In the genomic region with DNA sequence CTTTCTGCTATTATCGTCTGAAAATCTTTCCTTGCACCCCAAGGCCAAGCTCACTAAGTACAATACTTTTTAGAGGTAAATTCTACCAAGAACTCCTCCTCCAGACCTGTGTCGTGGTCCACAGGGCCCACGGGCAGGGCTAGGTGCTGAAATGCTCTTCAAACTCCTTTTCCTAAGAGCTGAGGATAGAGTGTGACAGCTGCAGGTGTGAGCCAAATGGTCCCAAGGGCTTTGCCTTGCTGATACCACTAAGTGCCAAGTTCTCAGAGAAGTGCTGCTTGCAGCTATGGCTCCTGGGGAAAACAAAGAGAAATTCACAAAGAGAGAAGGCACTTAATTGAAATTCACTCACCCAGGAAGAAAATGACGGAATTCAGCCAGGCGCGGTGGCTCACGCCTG, we compare ENCODE assay signal across 25 cellular contexts.
DNase-seq lines count a peak whose midpoint lies in the region; ATAC-seq and TF ChIP-seq lines count a peak whose summit lies in the region.
"Had no signal": no experiment of that assay in that cellular context is flagged by ENCODE, and none has a peak within 500 bp of the region (broad histone marks: within the 10 kb centered on the region; RNA-seq: fewer than 3 reads in every experiment).

No MANE protein-coding gene starts in this region.

- H4K5ac ChIP-seq in mesendoderm (ENCODE audit: low read length), result no peak overlapping the region

- peak; percentile 32 for DNase-seq in NCI-H748 (lab: John Stamatoyannopoulos, UW; ENCODE audit: unreplicated experiment)
- DNase-seq in NCI-H748 treated with DMSO at 0.1 percent for 48 hours (lab: John Stamatoyannopoulos, UW), result no peak
- peak; percentile 70 for DNase-seq in NCI-H1436 treated with DMSO at 0.1 percent for 48 hours (lab: John Stamatoyannopoulos, UW)
- peak; percentile 62 to 85 for DNase-seq in NCI-H524 (lab: John Stamatoyannopoulos, UW)
- peak; percentile 55 for DNase-seq in mesendoderm
- DNase-seq in suprapubic skin (ENCODE audit: low spot score in 2 of 2), result no peak
- DNase-seq in activated naive CD4-positive, alpha-beta T cell treated with anti-CD3 and anti-CD28 coated beads, Interleukin-2, amount 10 ng/mL, durations not matched to agents 7 days and 5 days, result no peak
- DNase-seq: activated B cell treated with CpG ODN at 0.5 μM for 24 hours; activated CD4-positive, alpha-beta T cell treated with anti-CD3 and anti-CD28 coated beads, Interleukin-2, amount 50 U/mL, for 1 hour; activated naive CD4-positive, alpha-beta T cell treated with anti-CD3 and anti-CD28 coated beads for 36 hours; activated T-cell treated with anti-CD3 and anti-CD28 coated beads, Interleukin-2, amount 50 U/mL, for 72 hours; AML-193; CD8-positive, alpha-beta T cell; GF-D8; IMR-90; natural killer cell; NCI-H1048; stimulated activated naive CD8-positive, alpha-beta T cell treated with anti-CD3 and anti-CD28 coated beads, Interleukin-15, amount 100 ng/mL, for 72 hours; SW 1271; T-helper 9 cell; transverse colon had no signal

- no peak overlapping the region for H2BK15ac ChIP-seq in mesendoderm (replicated peaks; ENCODE audit: low read depth)

- TF ChIP-seq EP300 in suprapubic skin (IDR thresholded peaks at IDR 0.05), result no peak

- H3K27ac ChIP-seq in mesendoderm (ENCODE audit: low read depth, low read length), result no peak overlapping the region
- H3K27ac ChIP-seq in suprapubic skin, result no peak overlapping the region
- H3K27ac ChIP-seq: transverse colon had no signal

- H3K36me3 Mint-ChIP-seq in activated naive CD4-positive, alpha-beta T cell treated with anti-CD3 and anti-CD28 coated beads, Interleukin-2, amount 10 ng/mL, durations not matched to agents 7 days and 5 days, result no peaks in the 10 kb centered on the region
- H3K36me3 Mint-ChIP-seq: brain; CD8-positive, alpha-beta T cell; natural killer cell had no signal

- H3K4me2 ChIP-seq in mesendoderm (ENCODE audit: low read length), result no peak overlapping the region

- H3K36me3 ChIP-seq in mesendoderm (ENCODE audit: control insufficient read depth, insufficient read depth, low read length) (no peaks in the 10 kb centered on the region), suprapubic skin (no peaks in the 10 kb centered on the region)
- H3K36me3 ChIP-seq: HAP-1, transverse colon had no signal

- H3K4me1 Mint-ChIP-seq in activated naive CD4-positive, alpha-beta T cell treated with anti-CD3 and anti-CD28 coated beads, Interleukin-2, amount 10 ng/mL, durations not matched to agents 7 days and 5 days, result no peaks in the 10 kb centered on the region
- H3K4me1 Mint-ChIP-seq: activated B cell treated with CpG ODN at 0.5 μM for 24 hours; natural killer cell; stimulated activated naive CD8-positive, alpha-beta T cell treated with anti-CD3 and anti-CD28 coated beads, Interleukin-15, amount 100 ng/mL, for 72 hours had no signal

- WGBS in mesendoderm (ENCODE audit: extremely low coverage, insufficient coverage, low lambda C conversion rate), result no CpG with 5 or more reads among the region's 7 CpGs
- 83% methylated on average over 7 of the region's 7 CpGs for WGBS in suprapubic skin

- H3K27me3 Mint-ChIP-seq in activated naive CD4-positive, alpha-beta T cell treated with anti-CD3 and anti-CD28 coated beads, Interleukin-2, amount 10 ng/mL, durations not matched to agents 7 days and 5 days, result no peaks in the 10 kb centered on the region
- H3K27me3 Mint-ChIP-seq: activated B cell treated with CpG ODN at 0.5 μM for 24 hours; stimulated activated naive CD8-positive, alpha-beta T cell treated with anti-CD3 and anti-CD28 coated beads, Interleukin-15, amount 100 ng/mL, for 72 hours had no signal

- no peaks in the 10 kb centered on the region for H3K79me1 ChIP-seq in mesendoderm (ENCODE audit: low read length)

- no peak for ATAC-seq in GM18868 (IDR thresholded peaks at IDR 0.05; ENCODE audit: unreplicated experiment)
- ATAC-seq: activated T-cell treated with anti-CD3 and anti-CD28 coated beads, Interleukin-2, amount 50 U/mL, for 72 hours; CD8-positive, alpha-beta T cell; natural killer cell; Panc1; stimulated activated naive CD8-positive, alpha-beta T cell treated with anti-CD3 and anti-CD28 coated beads, Interleukin-15, amount 100 ng/mL, for 72 hours had no signal

- H3K27me3 ChIP-seq in mesendoderm (ENCODE audit: insufficient read depth, low read length, poor library complexity), result no peaks in the 10 kb centered on the region
- no peaks in the 10 kb centered on the region for H3K27me3 ChIP-seq in suprapubic skin
- H3K27me3 ChIP-seq: transverse colon had no signal

- no peaks in the 10 kb centered on the region for H3K4me1 ChIP-seq in mesendoderm (ENCODE audit: control insufficient read depth, low read depth, low read length)
- no peaks in the 10 kb centered on the region for H3K4me1 ChIP-seq in suprapubic skin
- H3K4me1 ChIP-seq: HAP-1, transverse colon had no signal

- H4K8ac ChIP-seq in mesendoderm (ENCODE audit: low read depth, low read length), result no peak overlapping the region

- no peak overlapping the region for H3K4ac ChIP-seq in mesendoderm (ENCODE audit: low read depth, low read length)

- H2BK120ac ChIP-seq in mesendoderm (ENCODE audit: low read depth, low read length), result no peak overlapping the region

- H3K4me3 Mint-ChIP-seq in activated naive CD4-positive, alpha-beta T cell treated with anti-CD3 and anti-CD28 coated beads, Interleukin-2, amount 10 ng/mL, durations not matched to agents 7 days and 5 days, result no peak overlapping the region
- H3K4me3 Mint-ChIP-seq: activated B cell treated with CpG ODN at 0.5 μM for 24 hours; activated naive CD4-positive, alpha-beta T cell treated with anti-CD3 and anti-CD28 coated beads for 36 hours; activated T-cell treated with anti-CD3 and anti-CD28 coated beads, Interleukin-2, amount 50 U/mL, for 72 hours; brain; CD8-positive, alpha-beta T cell; natural killer cell; stimulated activated naive CD8-positive, alpha-beta T cell treated with anti-CD3 and anti-CD28 coated beads, Interleukin-15, amount 100 ng/mL, for 72 hours had no signal

- H3K18ac ChIP-seq in mesendoderm (ENCODE audit: low read length), result no peak overlapping the region

- CTCF ChIA-PET in activated naive CD4-positive, alpha-beta T cell treated with anti-CD3 and anti-CD28 coated beads, Interleukin-2, amount 10 ng/mL, durations not matched to agents 7 days and 5 days (lab: Charles Lee), result no interaction called here

- no peak overlapping the region for H2BK5ac ChIP-seq in mesendoderm (ENCODE audit: low read length)

- no peak overlapping the region for H3K23ac ChIP-seq in mesendoderm (ENCODE audit: low read length)

- H3K27ac Mint-ChIP-seq in activated naive CD4-positive, alpha-beta T cell treated with anti-CD3 and anti-CD28 coated beads, Interleukin-2, amount 10 ng/mL, durations not matched to agents 7 days and 5 days, result no peak overlapping the region
- H3K27ac Mint-ChIP-seq: activated B cell treated with CpG ODN at 0.5 μM for 24 hours; activated naive CD4-positive, alpha-beta T cell treated with anti-CD3 and anti-CD28 coated beads for 36 hours; activated T-cell treated with anti-CD3 and anti-CD28 coated beads, Interleukin-2, amount 50 U/mL, for 72 hours; brain; CD8-positive, alpha-beta T cell; natural killer cell; stimulated activated naive CD8-positive, alpha-beta T cell treated with anti-CD3 and anti-CD28 coated beads, Interleukin-15, amount 100 ng/mL, for 72 hours had no signal

- H3K9me3 Mint-ChIP-seq in activated naive CD4-positive, alpha-beta T cell treated with anti-CD3 and anti-CD28 coated beads, Interleukin-2, amount 10 ng/mL, durations not matched to agents 7 days and 5 days, result peaks cover 36% of the 10 kb centered on the region

- TF ChIP-seq POLR2A in suprapubic skin (IDR thresholded peaks at IDR 0.05), result no peak

- no peaks in the 10 kb centered on the region for H3K9me3 ChIP-seq in suprapubic skin
- H3K9me3 ChIP-seq: HAP-1, transverse colon had no signal

- H3K56ac ChIP-seq in mesendoderm (ENCODE audit: low read length), result no peak overlapping the region

- no peak overlapping the region for H2AK5ac ChIP-seq in mesendoderm (ENCODE audit: low read length)

- H3K79me2 ChIP-seq in mesendoderm (ENCODE audit: control insufficient read depth, insufficient read depth, low read length), result no peaks in the 10 kb centered on the region

- no peak overlapping the region for H3K4me3 ChIP-seq in mesendoderm (ENCODE audit: low read length)
- no peak overlapping the region for H3K4me3 ChIP-seq in suprapubic skin
- H3K4me3 ChIP-seq: HAP-1, transverse colon had no signal

- H3K9ac ChIP-seq in mesendoderm (ENCODE audit: low read length), result no peak overlapping the region

- TF ChIP-seq CTCF in suprapubic skin (IDR thresholded peaks at IDR 0.05), result no peak

Comparison
In these comparisons a context has a peak if more than half of its experiments do, and no peak if none do; other contexts are left out.
1. DNase-seq: peak in NCI-H748 (single experiment), NCI-H1436 treated with DMSO at 0.1 percent for 48 hours (single experiment), NCI-H524 (2 of 2) and mesendoderm (single experiment); none in NCI-H748 treated with DMSO at 0.1 percent for 48 hours (single experiment), suprapubic skin (0 of 2) and activated naive CD4-positive, alpha-beta T cell treated with anti-CD3 and anti-CD28 coated beads, Interleukin-2, amount 10 ng/mL, durations not matched to agents 7 days and 5 days (single experiment).